In the genomic region with DNA sequence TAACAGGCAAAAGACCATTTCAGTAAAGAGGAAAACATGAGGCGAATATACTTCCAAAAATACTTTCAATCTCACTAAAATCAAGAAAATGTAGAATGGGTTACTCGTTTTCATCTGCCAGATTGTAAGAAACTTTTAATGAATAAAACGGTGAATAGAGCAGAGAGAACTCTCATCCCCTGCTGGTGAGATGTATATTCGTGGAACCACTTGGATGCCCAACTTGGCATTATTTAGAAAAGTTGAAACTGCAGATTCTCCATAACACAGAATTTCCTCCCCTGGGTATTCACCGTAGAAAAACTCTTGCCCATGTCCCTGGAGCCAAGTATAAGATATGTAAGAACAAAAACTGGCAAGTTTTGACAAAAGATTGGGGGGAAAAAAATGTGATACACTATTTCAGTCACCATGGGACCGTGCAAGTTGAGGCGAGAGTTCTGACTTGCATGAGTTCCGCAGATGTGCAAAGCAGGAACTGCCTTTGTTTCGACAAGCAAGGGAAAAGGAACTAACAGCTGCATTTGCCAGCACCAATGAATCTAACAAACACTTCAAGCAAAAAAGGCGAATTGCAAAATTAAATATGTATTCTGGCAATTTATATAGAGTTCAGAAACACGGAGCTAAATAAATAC, we compare ENCODE assay signal across 14 cellular contexts. TPM values are rescaled to one million over a fixed set of nuclear protein-coding genes. Genes with fewer than 3 reads are reported as not detected.
A peak's percentile ranks its signal among the peaks of the same experiment; 100 is the strongest.
DNase-seq lines count a peak whose midpoint lies in the region; ATAC-seq and TF ChIP-seq lines count a peak whose summit lies in the region.
"Had no signal": no experiment of that assay in that cellular context is flagged by ENCODE, and none has a peak within 500 bp of the region (broad histone marks: within the 10 kb centered on the region; RNA-seq: fewer than 3 reads in every experiment).

No MANE protein-coding gene starts in this region.

- 92 to 97% methylated on average over 8 to 11 of the region's 11 CpGs for WGBS in endodermal cell (ENCODE audit: insufficient coverage in 1 of 2, insufficient read length in 1 of 2), 2 experiments
- 61 to 76% (median 72%) methylated on average over 11 of the region's 11 CpGs for WGBS in heart left ventricle, 4 donors

- H3K27me3 ChIP-seq in endodermal cell (ENCODE audit: control insufficient read depth, insufficient read depth, low read length, poor library complexity, severe bottlenecking) (no peaks in the 10 kb centered on the region), heart left ventricle (no peaks in the 10 kb centered on the region)
- H3K27me3 ChIP-seq: gastrocnemius medialis had no signal

- H3K9me3 ChIP-seq in endodermal cell (ENCODE audit: control insufficient read depth, low read length): no peaks in the 10 kb centered on the region
- H3K9me3 ChIP-seq in heart left ventricle: no peaks in the 10 kb centered on the region
- H3K9me3 ChIP-seq: gastrocnemius medialis had no signal

- TSS peak; percentile 6 for BruUV-seq in Calu3 (replicated peaks; lab: Mats Ljungman, UMichigan)

- H3K4me1 ChIP-seq in endodermal cell (ENCODE audit: control insufficient read depth, insufficient read depth, low read length): no peaks in the 10 kb centered on the region
- peaks cover 0 to 3% (median 0%) of the 10 kb centered on the region in 12 donors for H3K4me1 ChIP-seq in heart left ventricle
- H3K4me1 ChIP-seq: gastrocnemius medialis had no signal

- H3K27ac ChIP-seq in endodermal cell (ENCODE audit: low read depth, low read length) (no peak overlapping the region), heart left ventricle (peak overlapping the region in 1 of 12 donors; percentile 0)
- H3K27ac ChIP-seq: gastrocnemius medialis had no signal

- no peak overlapping the region for H3K27ac Mint-ChIP-seq in Calu3 (ENCODE audit: unreplicated experiment)
- H3K27ac Mint-ChIP-seq in endodermal cell: no peak overlapping the region
- H3K27ac Mint-ChIP-seq in activated T-helper 1 cell treated with anti-CD3 and anti-CD28 coated beads, Interleukin-12 subunit alpha, Interleukin-12 subunit beta, Interleukin-2, Interleukin-4 antibody, amounts not matched to agents 30 ng/mL and 10 ng/mL and 1 ng/mL, durations not matched to agents 14 hours and 24 hours and 36 hours: no peak overlapping the region
- H3K27ac Mint-ChIP-seq: activated naive CD8-positive, alpha-beta T cell; nephron had no signal

- no peak for TF ChIP-seq POLR2A in heart left ventricle (IDR thresholded peaks at IDR 0.05)

- H3K9me3 Mint-ChIP-seq in Calu3 (ENCODE audit: low read depth, unreplicated experiment) (no peaks in the 10 kb centered on the region), endodermal cell (no peaks in the 10 kb centered on the region)
- H3K9me3 Mint-ChIP-seq in activated T-helper 1 cell treated with anti-CD3 and anti-CD28 coated beads, Interleukin-12 subunit alpha, Interleukin-12 subunit beta, Interleukin-2, Interleukin-4 antibody, amounts not matched to agents 30 ng/mL and 10 ng/mL and 1 ng/mL, durations not matched to agents 14 hours and 24 hours and 36 hours: no peaks in the 10 kb centered on the region

- no peak overlapping the region for H3K4me3 ChIP-seq in endodermal cell (ENCODE audit: low read length)
- H3K4me3 ChIP-seq in heart left ventricle: no peak overlapping the region
- H3K4me3 ChIP-seq: gastrocnemius medialis had no signal

- TF ChIP-seq CTCF in Calu3 (IDR thresholded peaks at IDR 0.05; ENCODE audit: unreplicated experiment): no peak
- peak; percentile 38 for TF ChIP-seq CTCF in endodermal cell (conservative IDR thresholded peaks at IDR 0.05)
- TF ChIP-seq CTCF in heart left ventricle (IDR thresholded peaks at IDR 0.05): no peak

- no peaks in the 10 kb centered on the region for H3K4me1 Mint-ChIP-seq in Calu3 (ENCODE audit: low read depth, unreplicated experiment)
- no peaks in the 10 kb centered on the region for H3K4me1 Mint-ChIP-seq in endodermal cell
- H3K4me1 Mint-ChIP-seq in activated T-helper 1 cell treated with anti-CD3 and anti-CD28 coated beads, Interleukin-12 subunit alpha, Interleukin-12 subunit beta, Interleukin-2, Interleukin-4 antibody, amounts not matched to agents 30 ng/mL and 10 ng/mL and 1 ng/mL, durations not matched to agents 14 hours and 24 hours and 36 hours (ENCODE audit: low read depth): no peaks in the 10 kb centered on the region
- H3K4me1 Mint-ChIP-seq: nephron had no signal

- DNase-seq in Calu3 (no peak), endodermal cell (no peak), posterior cingulate gyrus (no peak), heart left ventricle (no peak)
- no peak for DNase-seq in activated T-helper 1 cell treated with anti-CD3 and anti-CD28 coated beads, Interleukin-12 subunit alpha, Interleukin-12 subunit beta, Interleukin-2, Interleukin-4 antibody, amounts not matched to agents 30 ng/mL and 10 ng/mL and 1 ng/mL, durations not matched to agents 14 hours and 24 hours and 36 hours (ENCODE audit: low spot score)
- DNase-seq: AML-193, gastrocnemius medialis, NCI-H187 treated with DMSO at 0.1 percent for 48 hours, small intestine had no signal

- H3K9ac ChIP-seq in endodermal cell (ENCODE audit: extremely low read depth, low read length, poor library complexity, severe bottlenecking): no peak overlapping the region

- H3K36me3 ChIP-seq in endodermal cell (ENCODE audit: control insufficient read depth, insufficient read depth, low read length): peaks cover 28% of the 10 kb centered on the region
- peaks cover 0 to 44% (median 35%) of the 10 kb centered on the region in 9 donors for H3K36me3 ChIP-seq in heart left ventricle

- intact Hi-C loops in Calu3 (cut with micrococcal nuclease; ENCODE audit: unreplicated experiment): no loop called here
- intact Hi-C loops in posterior cingulate gyrus (cut with DNase I): no loop called here
- intact Hi-C loops in activated T-helper 1 cell treated with anti-CD3 and anti-CD28 coated beads, Interleukin-12 subunit alpha, Interleukin-12 subunit beta, Interleukin-2, Interleukin-4 antibody, amounts not matched to agents 30 ng/mL and 10 ng/mL and 1 ng/mL, durations not matched to agents 14 hours and 24 hours and 36 hours (cut with micrococcal nuclease): no loop called here
- intact Hi-C loops in heart left ventricle (cut with DNase I): no loop called here

- CTCF ChIA-PET in Calu3 (lab: Charles Lee): no interaction called here

- ATAC-seq in GM19463 (IDR thresholded peaks at IDR 0.05; ENCODE audit: unreplicated experiment): peak; percentile 62
- peak; percentile 89 for ATAC-seq in HG03025 (IDR thresholded peaks at IDR 0.05; ENCODE audit: low FRiP score, unreplicated experiment)
- no peak for ATAC-seq in HG02970 (IDR thresholded peaks at IDR 0.05; ENCODE audit: low FRiP score, unreplicated experiment)
- ATAC-seq in heart left ventricle: no peak
- ATAC-seq: gastrocnemius medialis had no signal

- H3K27me3 Mint-ChIP-seq in Calu3 (ENCODE audit: unreplicated experiment) (peaks cover 14% of the 10 kb centered on the region), endodermal cell (ENCODE audit: insufficient read depth) (no peaks in the 10 kb centered on the region)
- no peaks in the 10 kb centered on the region for H3K27me3 Mint-ChIP-seq in activated T-helper 1 cell treated with anti-CD3 and anti-CD28 coated beads, Interleukin-12 subunit alpha, Interleukin-12 subunit beta, Interleukin-2, Interleukin-4 antibody, amounts not matched to agents 30 ng/mL and 10 ng/mL and 1 ng/mL, durations not matched to agents 14 hours and 24 hours and 36 hours (ENCODE audit: insufficient read depth)
- H3K27me3 Mint-ChIP-seq: activated naive CD8-positive, alpha-beta T cell had no signal

- no peak overlapping the region for H3K4me3 Mint-ChIP-seq in Calu3 (ENCODE audit: low read depth, unreplicated experiment)
- no peak overlapping the region for H3K4me3 Mint-ChIP-seq in endodermal cell
- no peak overlapping the region for H3K4me3 Mint-ChIP-seq in activated T-helper 1 cell treated with anti-CD3 and anti-CD28 coated beads, Interleukin-12 subunit alpha, Interleukin-12 subunit beta, Interleukin-2, Interleukin-4 antibody, amounts not matched to agents 30 ng/mL and 10 ng/mL and 1 ng/mL, durations not matched to agents 14 hours and 24 hours and 36 hours
- H3K4me3 Mint-ChIP-seq: activated naive CD8-positive, alpha-beta T cell; nephron had no signal

- H3K36me3 Mint-ChIP-seq in Calu3 (ENCODE audit: insufficient read depth, unreplicated experiment): peaks cover 9% of the 10 kb centered on the region
- H3K36me3 Mint-ChIP-seq in endodermal cell (ENCODE audit: low read depth): peaks cover 12% of the 10 kb centered on the region
- peaks cover 15% of the 10 kb centered on the region for H3K36me3 Mint-ChIP-seq in activated T-helper 1 cell treated with anti-CD3 and anti-CD28 coated beads, Interleukin-12 subunit alpha, Interleukin-12 subunit beta, Interleukin-2, Interleukin-4 antibody, amounts not matched to agents 30 ng/mL and 10 ng/mL and 1 ng/mL, durations not matched to agents 14 hours and 24 hours and 36 hours (ENCODE audit: low read depth)

RNA-seq across cellular contexts. Expression of a gene that starts 14.8 kb away (rescaled TPM):
- 44.9 and 46.7 TPM in 2 replicates for total RNA-seq in Calu3 (2022)
- total RNA-seq in endodermal cell: 10 to 100 TPM; 28.8 to 30.2 TPM
- polyA plus RNA-seq in endodermal cell (2013, experiment 1 of 2): 45.6 TPM
- polyA plus RNA-seq in endodermal cell (2013, experiment 2 of 2): 42.8 TPM
- 54.1 and 60.2 TPM in 2 replicates for total RNA-seq in activated T-helper 1 cell treated with anti-CD3 and anti-CD28 coated beads, Interleukin-12 subunit alpha, Interleukin-12 subunit beta, Interleukin-2, Interleukin-4 antibody, amounts not matched to agents 30 ng/mL and 10 ng/mL and 1 ng/mL, durations not matched to agents 14 hours and 24 hours and 36 hours
- 100 to 1,000 TPM in 5 of 9 donors, 10 to 100 TPM in 4; 65.0 to 139 (median 110) TPM for total RNA-seq in heart left ventricle
- 100 to 1,000 TPM in 1 of 2 donors, 10 to 100 TPM in 1; 89.7 to 114 TPM for polyA plus RNA-seq in heart left ventricle

RNA-seq across cellular contexts. Expression of a gene that starts 15.5 kb away (rescaled TPM):
- total RNA-seq in Calu3 (2022) (1.5 and 1.7 TPM in 2 replicates), endodermal cell (1 to 10 TPM; 1.3 to 3.0 TPM), heart left ventricle (under 1 TPM in 6 of 9 donors, not detected in 3; 0.15 to 0.84 (median 0.47) TPM)
- polyA plus RNA-seq in endodermal cell (2013, experiment 1 of 2): 4.7 TPM
- polyA plus RNA-seq in endodermal cell (2013, experiment 2 of 2): 3.5 TPM
- total RNA-seq in activated T-helper 1 cell treated with anti-CD3 and anti-CD28 coated beads, Interleukin-12 subunit alpha, Interleukin-12 subunit beta, Interleukin-2, Interleukin-4 antibody, amounts not matched to agents 30 ng/mL and 10 ng/mL and 1 ng/mL, durations not matched to agents 14 hours and 24 hours and 36 hours: 0.83 and 1.0 TPM in 2 replicates
- under 1 TPM; 0.10 to 0.38 TPM for polyA plus RNA-seq in heart left ventricle
- total RNA-seq: gastrocnemius medialis had no signal

Comparison
In these comparisons a context has a peak if more than half of its experiments do, and no peak if none do; other contexts are left out.
1. ATAC-seq: peak in GM19463 (single experiment) and HG03025 (single experiment); none in HG02970 (single experiment) and heart left ventricle (0 of 4).